Comparison of ENCODE assay signal across 13 cellular contexts in genomic region chr11:15988693-15989231, GRCh38.
DNase-seq lines count a peak whose midpoint lies in the region; ATAC-seq, FAIRE-seq and TF ChIP-seq lines count a peak whose summit lies in the region.
"Had no signal": no experiment of that assay in that cellular context is flagged by ENCODE, and none has a peak within 500 bp of the region (broad histone marks: within the 10 kb centered on the region; RNA-seq: fewer than 3 reads in every experiment).

No MANE protein-coding gene starts in this region.

- no peaks in the 10 kb centered on the region for H3K36me3 Mint-ChIP-seq in endothelial cell (ENCODE audit: low read depth, unreplicated experiment)
- H3K36me3 Mint-ChIP-seq: CD8-positive, alpha-beta T cell had no signal

- intact Hi-C loops in lower lobe of right lung (cut with DNase I), result no loop called here

- H3K27me3 ChIP-seq in lower lobe of right lung (ENCODE audit: low read depth), result no peaks in the 10 kb centered on the region

- no peak for FAIRE-seq in D721Med (lab: Jason Lieb, UNC)
- FAIRE-seq: islet of Langerhans had no signal

- no peaks in the 10 kb centered on the region for H3K9me3 Mint-ChIP-seq in endothelial cell (ENCODE audit: unreplicated experiment)
- H3K9me3 Mint-ChIP-seq: CD8-positive, alpha-beta T cell; stimulated activated naive CD8-positive, alpha-beta T cell treated with anti-CD3 and anti-CD28 coated beads, Interleukin-15, amount 100 ng/mL, for 72 hours had no signal

- H3K27ac ChIP-seq in lower lobe of right lung, result no peak overlapping the region
- H3K27ac ChIP-seq: RWPE1 had no signal

- ATAC-seq in lower lobe of right lung, result no peak
- ATAC-seq in GM21381 (IDR thresholded peaks at IDR 0.05; ENCODE audit: unreplicated experiment), result no peak
- ATAC-seq: CD8-positive, alpha-beta T cell; stimulated activated naive CD8-positive, alpha-beta T cell treated with anti-CD3 and anti-CD28 coated beads, Interleukin-15, amount 100 ng/mL, for 72 hours had no signal

- no peaks in the 10 kb centered on the region for H3K36me3 ChIP-seq in lower lobe of right lung

- H3K4me3 Mint-ChIP-seq in endothelial cell (ENCODE audit: unreplicated experiment), result no peak overlapping the region
- H3K4me3 Mint-ChIP-seq: CD8-positive, alpha-beta T cell; central memory CD8-positive, alpha-beta T cell; stimulated activated naive CD8-positive, alpha-beta T cell treated with anti-CD3 and anti-CD28 coated beads, Interleukin-15, amount 100 ng/mL, for 72 hours had no signal

- H3K9me3 ChIP-seq in lower lobe of right lung, result no peaks in the 10 kb centered on the region

- peaks cover 4% of the 10 kb centered on the region for H3K4me1 ChIP-seq in lower lobe of right lung

- TF ChIP-seq CTCF in D721Med (IDR thresholded peaks at IDR 0.05; ENCODE audit: insufficient read depth, missing control alignments) (peak; percentile 7), endothelial cell (IDR thresholded peaks at IDR 0.05; ENCODE audit: unreplicated experiment) (peak; percentile 64), lower lobe of right lung (IDR thresholded peaks at IDR 0.05) (peak; percentile 15)

- H3K27me3 Mint-ChIP-seq in endothelial cell (ENCODE audit: unreplicated experiment), result peaks cover 4% of the 10 kb centered on the region
- H3K27me3 Mint-ChIP-seq: central memory CD8-positive, alpha-beta T cell; stimulated activated naive CD8-positive, alpha-beta T cell treated with anti-CD3 and anti-CD28 coated beads, Interleukin-15, amount 100 ng/mL, for 72 hours had no signal

- DNase-seq in D721Med (ENCODE audit: insufficient read length, low spot score) (no peak), MV-4-11 (lab: John Stamatoyannopoulos, UW) (peak; percentile 11), endothelial cell (ENCODE audit: low spot score) (peak; percentile 32), lower lobe of right lung (no peak), NCI-H2029 treated with DMSO at 0.1 percent for 48 hours (lab: John Stamatoyannopoulos, UW) (no peak), NCI-H1105 treated with DMSO at 0.1 percent for 48 hours (lab: John Stamatoyannopoulos, UW) (no peak)
- no peak for DNase-seq in stimulated activated CD4-positive, alpha-beta T cell treated with anti-CD3 and anti-CD28 coated beads, Interleukin-15, amount 100 ng/mL, for 24 hours
- DNase-seq: CD8-positive, alpha-beta T cell; stimulated activated naive CD8-positive, alpha-beta T cell treated with anti-CD3 and anti-CD28 coated beads, Interleukin-15, amount 100 ng/mL, for 72 hours had no signal

- H3K4me3 ChIP-seq in lower lobe of right lung, result no peak overlapping the region

- H3K4me1 Mint-ChIP-seq in endothelial cell (ENCODE audit: unreplicated experiment), result peaks cover 5% of the 10 kb centered on the region
- H3K4me1 Mint-ChIP-seq: central memory CD8-positive, alpha-beta T cell; stimulated activated naive CD8-positive, alpha-beta T cell treated with anti-CD3 and anti-CD28 coated beads, Interleukin-15, amount 100 ng/mL, for 72 hours had no signal

- H3K27ac Mint-ChIP-seq in endothelial cell (ENCODE audit: unreplicated experiment), result no peak overlapping the region
- H3K27ac Mint-ChIP-seq: CD8-positive, alpha-beta T cell; stimulated activated naive CD8-positive, alpha-beta T cell treated with anti-CD3 and anti-CD28 coated beads, Interleukin-15, amount 100 ng/mL, for 72 hours had no signal

Comparison
In these comparisons a context has a peak if more than half of its experiments do, and no peak if none do; other contexts are left out.
1. DNase-seq: peak in MV-4-11 (single experiment) and endothelial cell (single experiment); none in D721Med (single experiment), lower lobe of right lung (single experiment), NCI-H2029 treated with DMSO at 0.1 percent for 48 hours (single experiment), NCI-H1105 treated with DMSO at 0.1 percent for 48 hours (single experiment) and stimulated activated CD4-positive, alpha-beta T cell treated with anti-CD3 and anti-CD28 coated beads, Interleukin-15, amount 100 ng/mL, for 24 hours (single experiment).
2. CTCF ChIP-seq: peak in every context shown above with its lines; median percentile 64 in endothelial cell; 15 in lower lobe of right lung; 7 in D721Med.